ENCODE assay signal across 17 cellular contexts in the genomic region with DNA sequence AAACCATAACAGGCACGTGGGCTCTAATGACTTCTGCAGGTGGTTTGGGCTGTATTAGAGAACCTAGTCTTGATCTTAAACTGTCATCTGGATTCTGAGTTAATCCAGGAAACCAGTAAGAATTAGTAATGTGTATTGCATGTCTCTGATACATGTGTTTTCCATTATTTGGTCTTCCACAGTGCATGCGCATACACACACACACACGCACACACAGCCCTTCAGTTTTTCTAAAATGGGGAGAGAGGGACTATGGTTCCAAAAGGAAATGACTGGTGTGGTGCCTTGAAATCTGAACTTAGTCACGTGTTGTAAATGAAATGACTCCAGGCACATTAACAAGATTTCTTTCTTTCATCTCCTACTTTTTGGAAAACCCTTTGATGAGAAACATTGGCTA.
DNase-seq lines count a peak whose midpoint lies in the region; ATAC-seq, FAIRE-seq and TF ChIP-seq lines count a peak whose summit lies in the region.
"Had no signal": no experiment of that assay in that cellular context is flagged by ENCODE, and none has a peak within 500 bp of the region (broad histone marks: within the 10 kb centered on the region; RNA-seq: fewer than 3 reads in every experiment).

No MANE protein-coding gene starts in this region.

- H3K4me1 Mint-ChIP-seq in astrocyte (ENCODE audit: low read depth, unreplicated experiment), result peaks cover 43% of the 10 kb centered on the region
- peaks cover 5% of the 10 kb centered on the region for H3K4me1 Mint-ChIP-seq in mesothelial cell of epicardium
- peaks cover 18% of the 10 kb centered on the region for H3K4me1 Mint-ChIP-seq in activated CD8-positive, alpha-beta memory T cell treated with anti-CD3 and anti-CD28 coated beads, Interleukin-2, amount 10 ng/mL, durations not matched to agents 7 days and 5 days

- H3K4me3 ChIP-seq in HFF-Myc (replicated peaks; ENCODE audit: low read depth, low read length) (no peak overlapping the region), astrocyte (ENCODE audit: insufficient read depth, low read depth, low read length) (no peak overlapping the region)
- H3K4me3 ChIP-seq: ovary had no signal

- TF ChIP-seq CTCF in HFF-Myc (IDR thresholded peaks at IDR 0.05; ENCODE audit: low read depth, low read length, missing control alignments) (no peak), astrocyte (IDR thresholded peaks at IDR 0.05; ENCODE audit: insufficient read depth, low read depth, low read length) (no peak), mesothelial cell of epicardium (IDR thresholded peaks at IDR 0.05; ENCODE audit: unreplicated experiment) (no peak)

- no peaks in the 10 kb centered on the region for H3K27me3 Mint-ChIP-seq in astrocyte (ENCODE audit: low read depth, unreplicated experiment)
- H3K27me3 Mint-ChIP-seq in mesothelial cell of epicardium (ENCODE audit: low read depth), result peaks cover 16% of the 10 kb centered on the region
- no peaks in the 10 kb centered on the region for H3K27me3 Mint-ChIP-seq in activated CD8-positive, alpha-beta memory T cell treated with anti-CD3 and anti-CD28 coated beads, Interleukin-2, amount 10 ng/mL, durations not matched to agents 7 days and 5 days
- H3K27me3 Mint-ChIP-seq: CD4-positive, alpha-beta memory T cell; stimulated activated naive CD8-positive, alpha-beta T cell treated with anti-CD3 and anti-CD28 coated beads, Interleukin-15, Interleukin-2, amounts not matched to agents 100 ng/mL and 50 ng/mL, for 24 hours had no signal

- no peaks in the 10 kb centered on the region for H3K9me3 ChIP-seq in astrocyte (ENCODE audit: insufficient read depth, low read depth, low read length)
- H3K9me3 ChIP-seq: ovary had no signal

- no peaks in the 10 kb centered on the region for H3K36me3 ChIP-seq in astrocyte (ENCODE audit: insufficient read depth, low read length)
- H3K36me3 ChIP-seq: ovary had no signal

- DNase-seq in AG20443 (ENCODE audit: low spot score), result peak; percentile 80
- peak; percentile 97 for DNase-seq in HFF-Myc (ENCODE audit: extremely low read depth, low read depth)
- DNase-seq in astrocyte (ENCODE audit: low read depth), result peak; percentile 65
- DNase-seq in mesothelial cell of epicardium (ENCODE audit: low spot score in 2 of 2, unreplicated experiment in 2 of 2), result no peak
- DNase-seq in GDM1 (lab: John Stamatoyannopoulos, UW), result no peak
- DNase-seq in DMS153 (lab: John Stamatoyannopoulos, UW), result no peak
- DNase-seq in activated CD8-positive, alpha-beta memory T cell treated with anti-CD3 and anti-CD28 coated beads, Interleukin-2, amount 10 ng/mL, durations not matched to agents 7 days and 5 days, result no peak
- DNase-seq: activated effector memory CD4-positive, alpha-beta T cell treated with Interleukin-2 at 50 U/mL for 16 hours; CD4-positive, alpha-beta memory T cell; mesendoderm; NCI-H187 treated with DMSO at 0.1 percent for 48 hours; NCI-H526; ovary; small intestine; WERI-Rb-1 had no signal

- FAIRE-seq in astrocyte (lab: Jason Lieb, UNC), result peak; percentile 32
- FAIRE-seq: small intestine had no signal

- H3K9me3 Mint-ChIP-seq in astrocyte (ENCODE audit: unreplicated experiment), result no peaks in the 10 kb centered on the region
- no peaks in the 10 kb centered on the region for H3K9me3 Mint-ChIP-seq in mesothelial cell of epicardium
- no peaks in the 10 kb centered on the region for H3K9me3 Mint-ChIP-seq in activated CD8-positive, alpha-beta memory T cell treated with anti-CD3 and anti-CD28 coated beads, Interleukin-2, amount 10 ng/mL, durations not matched to agents 7 days and 5 days (ENCODE audit: low read depth)
- H3K9me3 Mint-ChIP-seq: CD4-positive, alpha-beta memory T cell; stimulated activated naive CD8-positive, alpha-beta T cell treated with anti-CD3 and anti-CD28 coated beads, Interleukin-15, Interleukin-2, amounts not matched to agents 100 ng/mL and 50 ng/mL, for 24 hours had no signal

- H3K27me3 ChIP-seq in astrocyte (ENCODE audit: insufficient read depth, low read length), result no peaks in the 10 kb centered on the region
- H3K27me3 ChIP-seq: ovary had no signal

- peaks cover 25% of the 10 kb centered on the region for H3K4me1 ChIP-seq in astrocyte (ENCODE audit: insufficient read depth, low read length)

- H3K9ac ChIP-seq in astrocyte (ENCODE audit: low read length), result no peak overlapping the region

- H2AFZ ChIP-seq in astrocyte (ENCODE audit: low read depth, low read length), result no peak overlapping the region

- no peak for ATAC-seq in GM18861 (IDR thresholded peaks at IDR 0.05; ENCODE audit: unreplicated experiment)
- no peak for ATAC-seq in activated CD8-positive, alpha-beta memory T cell treated with anti-CD3 and anti-CD28 coated beads, Interleukin-2, amount 10 ng/mL, durations not matched to agents 7 days and 5 days

- H3K36me3 Mint-ChIP-seq in astrocyte (ENCODE audit: low read depth, unreplicated experiment) (peaks cover 2% of the 10 kb centered on the region), mesothelial cell of epicardium (peaks cover 14% of the 10 kb centered on the region)
- peaks cover 15% of the 10 kb centered on the region for H3K36me3 Mint-ChIP-seq in activated CD8-positive, alpha-beta memory T cell treated with anti-CD3 and anti-CD28 coated beads, Interleukin-2, amount 10 ng/mL, durations not matched to agents 7 days and 5 days

- no peak overlapping the region for H3K27ac ChIP-seq in astrocyte (ENCODE audit: low read depth, low read length)
- H3K27ac ChIP-seq: ovary, WERI-Rb-1 had no signal

- H4K20me1 ChIP-seq in astrocyte (ENCODE audit: insufficient read depth, low read length), result no peaks in the 10 kb centered on the region

- no peaks in the 10 kb centered on the region for H3K79me2 ChIP-seq in astrocyte (ENCODE audit: insufficient read depth, low read length)

- no peak overlapping the region for H3K4me3 Mint-ChIP-seq in astrocyte (ENCODE audit: unreplicated experiment)
- no peak overlapping the region for H3K4me3 Mint-ChIP-seq in mesothelial cell of epicardium
- H3K4me3 Mint-ChIP-seq in activated CD8-positive, alpha-beta memory T cell treated with anti-CD3 and anti-CD28 coated beads, Interleukin-2, amount 10 ng/mL, durations not matched to agents 7 days and 5 days, result no peak overlapping the region
- H3K4me3 Mint-ChIP-seq: CD4-positive, alpha-beta memory T cell; stimulated activated naive CD8-positive, alpha-beta T cell treated with anti-CD3 and anti-CD28 coated beads, Interleukin-15, Interleukin-2, amounts not matched to agents 100 ng/mL and 50 ng/mL, for 24 hours had no signal

- CTCF ChIA-PET in activated CD8-positive, alpha-beta memory T cell treated with anti-CD3 and anti-CD28 coated beads, Interleukin-2, amount 10 ng/mL, durations not matched to agents 7 days and 5 days (lab: Charles Lee), result interaction anchor here (0.6 to 1.2 kb wide), 2 partner anchors 10 to 81 kb away, joined by 3 to 5 read pairs; no protein-coding TSS in a partner anchor

- H3K27ac Mint-ChIP-seq in astrocyte (ENCODE audit: unreplicated experiment), result no peak overlapping the region
- H3K27ac Mint-ChIP-seq in mesothelial cell of epicardium, result peak overlapping the region; percentile 11
- no peak overlapping the region for H3K27ac Mint-ChIP-seq in activated CD8-positive, alpha-beta memory T cell treated with anti-CD3 and anti-CD28 coated beads, Interleukin-2, amount 10 ng/mL, durations not matched to agents 7 days and 5 days
- H3K27ac Mint-ChIP-seq: stimulated activated naive CD8-positive, alpha-beta T cell treated with anti-CD3 and anti-CD28 coated beads, Interleukin-15, Interleukin-2, amounts not matched to agents 100 ng/mL and 50 ng/mL, for 24 hours had no signal

- H3K4me2 ChIP-seq in astrocyte (ENCODE audit: low read length), result no peak overlapping the region

Comparison
In these comparisons a context has a peak if more than half of its experiments do, and no peak if none do; other contexts are left out.
1. DNase-seq: peak in AG20443 (single experiment), HFF-Myc (single experiment) and astrocyte (single experiment); none in mesothelial cell of epicardium (0 of 2), GDM1 (single experiment), DMS153 (single experiment) and activated CD8-positive, alpha-beta memory T cell treated with anti-CD3 and anti-CD28 coated beads, Interleukin-2, amount 10 ng/mL, durations not matched to agents 7 days and 5 days (single experiment).